Comparison of ENCODE assay signal across 8 cellular contexts in genomic region chr6:109381747-109382575, GRCh38. TPM values are rescaled to one million over a fixed set of nuclear protein-coding genes. Genes with fewer than 3 reads are reported as not detected.
DNase-seq lines count a peak whose midpoint lies in the region; TF ChIP-seq lines count a peak whose summit lies in the region.

Gene CD164, minus strand, starts transcription at chr6:109382467. Its CDS starts 89 bp downstream, at chr6:109382378.

- H3K27ac ChIP-seq in neural progenitor cell, result peak within 1 kb of the TSS; percentile 97
- peak within 1 kb of the TSS; percentile 95 for H3K27ac ChIP-seq in stomach smooth muscle (ENCODE audit: low read length)

- H3K27ac Mint-ChIP-seq in neural progenitor cell, result peak within 1 kb of the TSS; percentile 100

- H3K9ac ChIP-seq in ES-I3 (ENCODE audit: low read depth, low read length) (peak within 1 kb of the TSS; percentile 78), neural progenitor cell (peak within 1 kb of the TSS; percentile 94), stomach smooth muscle (ENCODE audit: low read length in 2 of 2) (peak within 1 kb of the TSS; percentile 95 to 99)

- peak within 1 kb of the TSS; percentile 86 for H3K4me2 ChIP-seq in neural progenitor cell

- peaks cover 49% of the 10 kb centered on the region for H3K79me2 ChIP-seq in neural progenitor cell (ENCODE audit: low read depth)

- H3K9me3 ChIP-seq in ES-I3 (ENCODE audit: control insufficient read depth, insufficient read depth, low read length) (no peaks in the 10 kb centered on the region), neural progenitor cell (ENCODE audit: low read depth) (no peaks in the 10 kb centered on the region), stomach smooth muscle (ENCODE audit: control insufficient read depth in 2 of 2, low read length in 2 of 2) (no peaks in the 10 kb centered on the region)

- H3K36me3 ChIP-seq in ES-I3 (ENCODE audit: insufficient read depth, low read length), result peaks cover 7% of the 10 kb centered on the region
- H3K36me3 ChIP-seq in H7 (replicated peaks; ENCODE audit: control insufficient read depth, insufficient read depth, low read length), result peaks cover 3% of the 10 kb centered on the region
- H3K36me3 ChIP-seq in neural progenitor cell, result no peaks in the 10 kb centered on the region
- H3K36me3 ChIP-seq in stomach smooth muscle (ENCODE audit: control insufficient read depth in 2 of 2, insufficient read depth in 2 of 2, low read length in 2 of 2), result peaks cover 5 to 6% of the 10 kb centered on the region in 2 donors

- H3K27me3 Mint-ChIP-seq in neural progenitor cell (ENCODE audit: insufficient read depth, low read depth), result no peaks in the 10 kb centered on the region

- H3F3A ChIP-seq in neural progenitor cell (ENCODE audit: low read depth), result peaks cover 22% of the 10 kb centered on the region

- TF ChIP-seq CTCF in foreskin fibroblast (IDR thresholded peaks at IDR 0.05; ENCODE audit: low read depth, low read length) (no peak), neural progenitor cell (IDR thresholded peaks at IDR 0.05) (no peak)

- DNase-seq in H7 (peak; percentile 97), M059J (ENCODE audit: low read depth) (peak; percentile 95), SIG-M5 (lab: John Stamatoyannopoulos, UW) (peak; percentile 10), activated gamma-delta T cell (lab: John Stamatoyannopoulos, UW) (peak; percentile 91), foreskin fibroblast (peak; percentile 92 to 97), neural progenitor cell (ENCODE audit: low spot score) (peak; percentile 99)

- H2AFZ ChIP-seq in neural progenitor cell (replicated peaks), result peak within 1 kb of the TSS; percentile 80

- H3K27me3 ChIP-seq in H7 (ENCODE audit: control insufficient read depth, insufficient read depth, low read length), result no peaks in the 10 kb centered on the region
- H3K27me3 ChIP-seq in neural progenitor cell, result no peaks in the 10 kb centered on the region
- H3K27me3 ChIP-seq in stomach smooth muscle (ENCODE audit: control insufficient read depth in 1 of 2, insufficient read depth in 2 of 2, low read length in 2 of 2), result no peaks in the 10 kb centered on the region

- H3K36me3 Mint-ChIP-seq in neural progenitor cell, result peaks cover 9% of the 10 kb centered on the region

- H3K4me3 ChIP-seq in H7 (ENCODE audit: insufficient read depth, low read depth, low read length) (peak within 1 kb of the TSS; percentile 98), foreskin fibroblast (ENCODE audit: low read depth in 1 of 2, low read length in 2 of 2) (peak within 1 kb of the TSS; percentile 83 to 95), neural progenitor cell (peak within 1 kb of the TSS; percentile 93), stomach smooth muscle (ENCODE audit: low read length in 2 of 2) (peak within 1 kb of the TSS; percentile 70 to 96)

- no peaks in the 10 kb centered on the region for H3K9me3 Mint-ChIP-seq in neural progenitor cell

- peaks cover 42% of the 10 kb centered on the region for H4K20me1 ChIP-seq in neural progenitor cell (ENCODE audit: low read depth)

- H3K4me1 ChIP-seq in ES-I3 (ENCODE audit: insufficient read depth, low read length) (peaks cover 13% of the 10 kb centered on the region), neural progenitor cell (peaks cover 25% of the 10 kb centered on the region), stomach smooth muscle (ENCODE audit: control insufficient read depth, insufficient read depth, low read length) (peaks cover 12% of the 10 kb centered on the region)

- peak within 1 kb of the TSS; percentile 96 for H3K4me3 Mint-ChIP-seq in neural progenitor cell

- H3K4me1 Mint-ChIP-seq in neural progenitor cell, result peaks cover 22% of the 10 kb centered on the region

RNA-seq across cellular contexts. Expression of gene CD164, which starts in this region (rescaled TPM):
- total RNA-seq in H7 (2014; rRNA removed; shearing (Covaris generic)), result 79.0 and 84.7 TPM in 2 replicates
- total RNA-seq in M059J (2014; rRNA removed; shearing (Covaris generic)), result 380 and 486 TPM in 2 replicates
- 119 and 197 TPM in 2 replicates for total RNA-seq in neural progenitor cell (ENCODE audit: low replicate concordance)

Comparison
In these comparisons a context has a peak if more than half of its experiments do, and no peak if none do; other contexts are left out.
1. Peak in every context shown above with its lines: DNase-seq, H3K4me3 ChIP-seq and H3K27ac ChIP-seq.
2. DNase-seq: peak in every context shown above with its lines; median percentile 99 in neural progenitor cell; 97 in H7; 95 in M059J; 94 in foreskin fibroblast; 91 in activated gamma-delta T cell; 10 in SIG-M5.